ENCODE assay signal across 17 cellular contexts in the genomic region with DNA sequence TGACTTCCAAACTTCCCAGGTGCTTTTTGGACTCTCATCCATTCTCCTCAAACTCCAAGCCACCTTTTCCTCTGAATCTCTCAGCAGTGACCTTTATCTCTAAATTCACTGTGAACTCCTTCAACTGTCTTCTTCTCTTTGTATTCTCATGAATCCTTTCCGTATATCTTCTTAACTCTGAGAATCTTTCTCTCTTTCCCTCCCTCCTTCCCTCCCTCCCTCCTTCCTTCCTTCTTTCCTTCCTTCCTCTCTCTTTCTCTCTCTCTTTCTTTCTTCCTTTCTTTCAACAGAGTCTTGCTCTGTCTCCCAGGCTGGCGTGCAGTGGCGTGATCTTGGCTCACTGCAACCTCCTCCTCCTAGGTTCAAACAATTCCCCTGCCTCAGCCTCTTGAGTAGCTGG. TPM values are rescaled to one million over a fixed set of nuclear protein-coding genes. Genes with fewer than 3 reads are reported as not detected.
DNase-seq lines count a peak whose midpoint lies in the region; ATAC-seq and TF ChIP-seq lines count a peak whose summit lies in the region.
"Had no signal": no experiment of that assay in that cellular context is flagged by ENCODE, and none has a peak within 500 bp of the region (broad histone marks: within the 10 kb centered on the region; RNA-seq: fewer than 3 reads in every experiment).

No MANE protein-coding gene starts in this region.

- H3K27me3 Mint-ChIP-seq in activated naive CD4-positive, alpha-beta T cell treated with anti-CD3 and anti-CD28 coated beads, Interleukin-2, amount 50 U/mL, for 24 hours, result no peaks in the 10 kb centered on the region
- peaks cover 3% of the 10 kb centered on the region for H3K27me3 Mint-ChIP-seq in activated naive CD4-positive, alpha-beta T cell treated with anti-CD3 and anti-CD28 coated beads for 36 hours (ENCODE audit: low read depth)

- no peaks in the 10 kb centered on the region for H3K36me3 Mint-ChIP-seq in activated naive CD4-positive, alpha-beta T cell treated with anti-CD3 and anti-CD28 coated beads, Interleukin-2, amount 50 U/mL, for 24 hours
- H3K36me3 Mint-ChIP-seq in activated naive CD4-positive, alpha-beta T cell treated with anti-CD3 and anti-CD28 coated beads for 36 hours (ENCODE audit: low read depth), result no peaks in the 10 kb centered on the region

- no peaks in the 10 kb centered on the region for H3K9me3 ChIP-seq in SJSA1 (replicated peaks)
- H3K9me3 ChIP-seq in subcutaneous abdominal adipose tissue (ENCODE audit: control insufficient read depth in 5 of 5, low read length in 5 of 5), result no peaks in the 10 kb centered on the region
- no peaks in the 10 kb centered on the region for H3K9me3 ChIP-seq in heart right ventricle
- H3K9me3 ChIP-seq: A549, Caco-2, HAP-1 had no signal

- ATAC-seq in GM18867 (IDR thresholded peaks at IDR 0.05; ENCODE audit: unreplicated experiment), result no peak
- no peak for ATAC-seq in heart right ventricle
- ATAC-seq: A549 had no signal

- peak overlapping the region; percentile 31 for H3K27ac Mint-ChIP-seq in activated naive CD4-positive, alpha-beta T cell treated with anti-CD3 and anti-CD28 coated beads, Interleukin-2, amount 50 U/mL, for 24 hours
- no peak overlapping the region for H3K27ac Mint-ChIP-seq in activated naive CD4-positive, alpha-beta T cell treated with anti-CD3 and anti-CD28 coated beads for 36 hours
- H3K27ac Mint-ChIP-seq: CD4-positive, alpha-beta T cell had no signal

- 0 out of 2 replicates have a peak overlapping the region, but pooled peaks have one; percentile 12 for H3K27ac ChIP-seq in SJSA1
- H3K27ac ChIP-seq in epithelial cell of prostate, result peak overlapping the region; percentile 60
- peak overlapping the region; percentile 56 for H3K27ac ChIP-seq in subcutaneous abdominal adipose tissue (ENCODE audit: low read depth, low read length)
- no peak overlapping the region for H3K27ac ChIP-seq in heart right ventricle
- H3K27ac ChIP-seq: 22Rv1, C4-2B had no signal

- WGBS in heart right ventricle, 2 donors, result 91 to 92% methylated on average over 3 of the region's 3 CpGs

- no peaks in the 10 kb centered on the region; the same call in 1 of the 2 replicates for H3K27me3 ChIP-seq in SJSA1 (replicated peaks)
- H3K27me3 ChIP-seq in subcutaneous abdominal adipose tissue (ENCODE audit: control insufficient read depth in 5 of 5, insufficient read depth in 4 of 5, low read length in 5 of 5), result no peaks in the 10 kb centered on the region
- H3K27me3 ChIP-seq in heart right ventricle, result peaks cover 0 to 12% (median 5%) of the 10 kb centered on the region in 7 donors

- DNase-seq in activated naive CD4-positive, alpha-beta T cell treated with anti-CD3 and anti-CD28 coated beads for 36 hours, result no peak
- DNase-seq in SJSA1 (ENCODE audit: low read depth in 1 of 2, low spot score in 2 of 2) (no peak), epithelial cell of prostate (ENCODE audit: low read depth, low spot score) (no peak), NAMALWA (ENCODE audit: low spot score) (no peak), heart right ventricle (no peak)
- DNase-seq: AML-193; Caco-2; CD4-positive, alpha-beta T cell; GM23248 had no signal

- no peak for TF ChIP-seq CTCF in heart right ventricle (IDR thresholded peaks at IDR 0.05)

- H3K4me1 Mint-ChIP-seq in activated naive CD4-positive, alpha-beta T cell treated with anti-CD3 and anti-CD28 coated beads, Interleukin-2, amount 50 U/mL, for 24 hours, result peaks cover 26% of the 10 kb centered on the region
- peaks cover 20% of the 10 kb centered on the region for H3K4me1 Mint-ChIP-seq in activated naive CD4-positive, alpha-beta T cell treated with anti-CD3 and anti-CD28 coated beads for 36 hours (ENCODE audit: low read depth)

- H3K36me3 ChIP-seq in SJSA1 (peaks cover 6% of the 10 kb centered on the region; the same call in 1 of the 2 replicates), subcutaneous abdominal adipose tissue (ENCODE audit: control insufficient read depth in 5 of 5, insufficient read depth in 5 of 5, low read length in 5 of 5) (no peaks in the 10 kb centered on the region), heart right ventricle (no peaks in the 10 kb centered on the region)

- H3K9ac ChIP-seq in subcutaneous abdominal adipose tissue (ENCODE audit: low read length in 5 of 5), result no peak overlapping the region
- H3K9ac ChIP-seq: GM23248 had no signal

- H3K4me3 Mint-ChIP-seq in activated naive CD4-positive, alpha-beta T cell treated with anti-CD3 and anti-CD28 coated beads, Interleukin-2, amount 50 U/mL, for 24 hours, result no peak overlapping the region
- H3K4me3 Mint-ChIP-seq in activated naive CD4-positive, alpha-beta T cell treated with anti-CD3 and anti-CD28 coated beads for 36 hours, result no peak overlapping the region
- H3K4me3 Mint-ChIP-seq: CD4-positive, alpha-beta T cell had no signal

- intact Hi-C loops in activated naive CD4-positive, alpha-beta T cell treated with anti-CD3 and anti-CD28 coated beads for 36 hours (cut with micrococcal nuclease), result no loop called here
- intact Hi-C loops in heart right ventricle (cut with DNase I), result loop anchor here in 2 of 10 donors (5.0 to 10.0 kb wide), 2 partner anchors 172 to 175 kb away; no protein-coding TSS in a partner anchor

- H3K4me3 ChIP-seq in SJSA1 (no peak overlapping the region), subcutaneous abdominal adipose tissue (ENCODE audit: low read depth in 1 of 5, low read length in 5 of 5) (no peak overlapping the region), heart right ventricle (no peak overlapping the region)
- H3K4me3 ChIP-seq: A549, GM23248, HAP-1 had no signal

- no peaks in the 10 kb centered on the region for H3K9me3 Mint-ChIP-seq in activated naive CD4-positive, alpha-beta T cell treated with anti-CD3 and anti-CD28 coated beads, Interleukin-2, amount 50 U/mL, for 24 hours
- H3K9me3 Mint-ChIP-seq in activated naive CD4-positive, alpha-beta T cell treated with anti-CD3 and anti-CD28 coated beads for 36 hours, result no peaks in the 10 kb centered on the region
- H3K9me3 Mint-ChIP-seq: CD4-positive, alpha-beta T cell had no signal

- CTCF ChIA-PET in activated naive CD4-positive, alpha-beta T cell treated with anti-CD3 and anti-CD28 coated beads for 36 hours (lab: Charles Lee), result no interaction called here

- peaks cover 27% of the 10 kb centered on the region for H3K4me1 ChIP-seq in SJSA1 (replicated peaks)
- H3K4me1 ChIP-seq in subcutaneous abdominal adipose tissue (ENCODE audit: control insufficient read depth in 5 of 5, insufficient read depth in 5 of 5, low read length in 5 of 5), result peaks cover 0 to 41% (median 26%) of the 10 kb centered on the region in 5 donors
- peaks cover 4 to 16% (median 10%) of the 10 kb centered on the region in 9 donors for H3K4me1 ChIP-seq in heart right ventricle

RNA-seq across cellular contexts. Expression of a gene that starts 4.3 kb away (rescaled TPM):
- total RNA-seq in activated naive CD4-positive, alpha-beta T cell treated with anti-CD3 and anti-CD28 coated beads for 36 hours, result 100 to 1,000 TPM; 170 to 180 TPM
- total RNA-seq in SJSA1 (2014; rRNA removed; shearing (Covaris generic)), result 102 and 127 TPM in 2 replicates
- 10 to 100 TPM; 41.4 to 55.9 (median 47.5) TPM for total RNA-seq in heart right ventricle
- polyA plus RNA-seq in heart right ventricle, result 10 to 100 TPM; 11.5 to 26.1 TPM

RNA-seq across cellular contexts. Expression of a gene that starts 14.7 kb away (rescaled TPM):
- 10 to 100 TPM; 74.5 to 86.3 TPM for total RNA-seq in activated naive CD4-positive, alpha-beta T cell treated with anti-CD3 and anti-CD28 coated beads for 36 hours
- total RNA-seq in SJSA1 (2014; rRNA removed; shearing (Covaris generic)), result 47.4 and 48.4 TPM in 2 replicates
- 100 to 1,000 TPM; 105 to 155 (median 121) TPM for total RNA-seq in heart right ventricle
- polyA plus RNA-seq in heart right ventricle, result 10 to 100 TPM; 84.7 to 96.7 TPM

RNA-seq across cellular contexts. Expression of a gene that starts 27.6 kb away (rescaled TPM):
- not detected for total RNA-seq in activated naive CD4-positive, alpha-beta T cell treated with anti-CD3 and anti-CD28 coated beads for 36 hours
- total RNA-seq in SJSA1 (2014; rRNA removed; shearing (Covaris generic)), result 0.05 TPM in 1 of 2 replicates, not detected in the other
- total RNA-seq in heart right ventricle, result under 1 TPM in 8 of 10 donors, not detected in 2; 0.17 to 0.38 (median 0.21) TPM
- polyA plus RNA-seq in heart right ventricle, result under 1 TPM; 0.07 to 0.13 TPM
- total RNA-seq: GM23248, H4 had no signal

RNA-seq across cellular contexts. Expression of a gene that starts 39.8 kb away (rescaled TPM):
- 10 to 100 TPM; 17.3 to 17.9 TPM for total RNA-seq in activated naive CD4-positive, alpha-beta T cell treated with anti-CD3 and anti-CD28 coated beads for 36 hours
- total RNA-seq in SJSA1 (2014; rRNA removed; shearing (Covaris generic)), result 140 and 168 TPM in 2 replicates
- total RNA-seq in heart right ventricle, result 100 to 1,000 TPM in 8 of 10 donors, 10 to 100 TPM in 2; 87.9 to 278 (median 124) TPM
- polyA plus RNA-seq in heart right ventricle, result 100 to 1,000 TPM in 1 of 2 donors, 10 to 100 TPM in 1; 83.9 to 135 TPM

Comparison
In these comparisons a context has a peak if more than half of its experiments do, and no peak if none do; other contexts are left out.
1. H3K27ac ChIP-seq: peak in SJSA1 (single experiment), epithelial cell of prostate (single experiment) and subcutaneous abdominal adipose tissue (single experiment); none in heart right ventricle (0 of 10).